In the genomic region with DNA sequence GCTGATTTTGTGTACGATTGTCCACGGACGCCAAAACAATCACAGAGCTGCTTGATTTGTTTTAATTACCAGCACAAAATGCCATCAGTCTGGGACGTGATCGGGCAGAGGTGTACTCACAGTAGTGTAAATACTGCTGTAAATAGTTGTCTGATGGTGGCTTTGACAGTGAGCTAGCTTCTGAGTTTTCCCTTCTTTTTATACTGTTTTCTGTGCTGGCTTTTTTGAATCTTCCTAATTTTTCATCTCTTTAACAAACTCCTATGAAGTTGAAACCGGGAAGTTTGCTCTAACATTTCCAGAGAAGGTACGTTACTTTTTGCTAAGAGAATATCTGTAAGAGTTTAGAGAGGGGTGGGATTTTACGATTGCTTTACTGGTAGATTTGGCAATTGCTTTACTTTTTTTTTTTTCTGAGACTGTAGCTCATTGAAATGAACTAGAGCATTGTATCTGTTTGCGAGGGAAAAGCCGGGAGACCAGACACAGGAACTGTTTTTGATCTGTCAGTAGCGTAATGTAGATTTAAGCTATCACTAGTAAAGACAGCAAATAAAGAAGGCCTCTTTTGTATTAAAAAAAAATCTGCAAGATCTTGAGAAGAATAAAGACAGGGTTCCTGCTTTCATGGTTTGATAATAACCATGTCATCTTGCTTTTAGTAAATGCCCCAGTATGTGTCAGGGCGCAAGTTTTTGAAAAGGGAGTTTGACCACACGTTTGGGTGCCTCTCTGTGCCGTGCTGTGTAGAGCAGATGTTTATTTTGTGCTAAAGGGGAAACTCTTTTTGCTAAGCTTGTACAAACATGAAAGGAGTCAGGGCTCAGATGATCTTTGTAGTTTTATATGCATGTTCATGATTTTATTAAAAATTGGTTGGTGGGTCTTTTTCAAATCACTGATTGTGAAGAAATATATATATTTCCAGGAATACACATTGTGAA, we compare ENCODE assay signal across 1 cellular context.
TF ChIP-seq lines count a peak whose summit lies in the region.

No MANE protein-coding gene starts in this region.

TF ChIP-seq in SK-N-SH, 30 proteins besides CTCF, POLR2A, EP300 and RAD21 (continued from another document):
- TF ChIP-seq REST (IDR thresholded peaks at IDR 0.05; ENCODE audit: low read depth, low read length) (no peak), FOSL2 (IDR thresholded peaks at IDR 0.05; ENCODE audit: borderline replicate concordance, low read depth) (no peak), SIN3A (IDR thresholded peaks at IDR 0.05; ENCODE audit: borderline replicate concordance, low read depth, low read length) (no peak), POLR2AphosphoS5 (IDR thresholded peaks at IDR 0.05; ENCODE audit: low read depth, low read length) (no peak), RXRA (IDR thresholded peaks at IDR 0.05; ENCODE audit: borderline replicate concordance, low read depth) (no peak), FOXM1 (IDR thresholded peaks at IDR 0.05; ENCODE audit: low read depth) (no peak), FOXJ3 (CRISPR knock-in tag; IDR thresholded peaks at IDR 0.05) (no peak), EZH2phosphoT487 (IDR thresholded peaks at IDR 0.05; ENCODE audit: borderline replicate concordance, low read depth) (no peak), TCF12 (IDR thresholded peaks at IDR 0.05) (no peak), CHD2 (IDR thresholded peaks at IDR 0.05; ENCODE audit: low read length, partially characterized antibody) (no peak), MXI1 (IDR thresholded peaks at IDR 0.05; ENCODE audit: low read depth, low read length) (no peak)
- TF ChIP-seq, protein P1, sequence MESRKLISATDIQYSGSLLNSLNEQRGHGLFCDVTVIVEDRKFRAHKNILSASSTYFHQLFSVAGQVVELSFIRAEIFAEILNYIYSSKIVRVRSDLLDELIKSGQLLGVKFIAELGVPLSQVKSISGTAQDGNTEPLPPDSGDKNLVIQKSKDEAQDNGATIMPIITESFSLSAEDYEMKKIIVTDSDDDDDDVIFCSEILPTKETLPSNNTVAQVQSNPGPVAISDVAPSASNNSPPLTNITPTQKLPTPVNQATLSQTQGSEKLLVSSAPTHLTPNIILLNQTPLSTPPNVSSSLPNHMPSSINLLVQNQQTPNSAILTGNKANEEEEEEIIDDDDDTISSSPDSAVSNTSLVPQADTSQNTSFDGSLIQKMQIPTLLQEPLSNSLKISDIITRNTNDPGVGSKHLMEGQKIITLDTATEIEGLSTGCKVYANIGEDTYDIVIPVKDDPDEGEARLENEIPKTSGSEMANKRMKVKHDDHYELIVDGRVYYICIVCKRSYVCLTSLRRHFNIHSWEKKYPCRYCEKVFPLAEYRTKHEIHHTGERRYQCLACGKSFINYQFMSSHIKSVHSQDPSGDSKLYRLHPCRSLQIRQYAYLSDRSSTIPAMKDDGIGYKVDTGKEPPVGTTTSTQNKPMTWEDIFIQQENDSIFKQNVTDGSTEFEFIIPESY (IDR thresholded peaks at IDR 0.05; ENCODE audit: borderline replicate concordance, low read depth) = no peak
TF ChIP-seq in SK-N-SH: peak in this region for 0.
